Comparison of ENCODE assay signal across 30 cellular contexts in the genomic region with DNA sequence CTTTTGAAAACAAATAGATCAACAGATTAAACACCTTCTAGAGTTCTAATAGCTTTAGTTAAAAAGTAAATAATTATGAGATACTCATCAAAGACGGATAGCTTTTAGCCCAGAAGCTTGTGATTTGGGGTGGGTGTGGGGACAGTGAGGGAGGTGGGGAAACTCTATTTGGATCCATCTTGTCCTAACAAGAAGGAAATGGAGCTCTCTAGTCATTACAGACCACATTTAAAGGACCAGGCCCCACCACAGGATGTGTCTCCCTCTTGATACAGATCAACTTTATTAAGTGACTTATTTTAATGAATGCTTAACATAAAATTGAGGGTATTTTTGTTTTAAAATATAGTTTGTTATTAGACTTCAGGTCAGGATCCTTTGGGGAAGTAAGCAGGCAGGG.
"Had no signal": no experiment of that assay in that cellular context is flagged by ENCODE, and none has a peak within 500 bp of the region (broad histone marks: within the 10 kb centered on the region; RNA-seq: fewer than 3 reads in every experiment).

No MANE protein-coding gene starts in this region.

- H3K36me3 Mint-ChIP-seq: activated naive CD8-positive, alpha-beta T cell; WTC11 had no signal

- DNase-seq: activated CD4-positive, alpha-beta memory T cell treated with anti-CD3 and anti-CD28 coated beads, Interleukin-2, amount 10 ng/mL, durations not matched to agents 7 days and 5 days; activated CD4-positive, alpha-beta T cell treated with anti-CD3 and anti-CD28 coated beads for 1 hour; activated CD4-positive, alpha-beta T cell treated with anti-CD3 and anti-CD28 coated beads for 4 hours; activated CD4-positive, alpha-beta T cell treated with anti-CD3 and anti-CD28 coated beads, Interleukin-2, amount 10 ng/mL, durations not matched to agents 7 days and 5 days; activated CD4-positive, alpha-beta T cell treated with anti-CD3 and anti-CD28 coated beads, Interleukin-2, amount 50 U/mL, for 4 hours; activated CD8-positive, alpha-beta memory T cell treated with anti-CD3 and anti-CD28 coated beads, Interleukin-2, amount 50 U/mL, for 48 hours; activated effector memory CD4-positive, alpha-beta T cell treated with Interleukin-2 at 50 U/mL for 16 hours; activated gamma-delta T cell treated with Interleukin-2 at 50 U/mL for 16 hours; activated naive CD4-positive, alpha-beta T cell treated with anti-CD3 and anti-CD28 coated beads, Interleukin-2, amount 50 U/mL, for 16 hours; activated naive CD4-positive, alpha-beta T cell treated with Interleukin-2 at 50 U/mL for 16 hours; activated T-cell treated with anti-CD3 and anti-CD28 coated beads for 4 hours; activated T-cell treated with anti-CD3 and anti-CD28 coated beads, Interleukin-2, amount 50 U/mL, for 24 hours; amniotic stem cell; anterior cingulate cortex; brain microvascular endothelial cell; dermis blood vessel endothelial cell; effector CD4-positive, alpha-beta T cell; effector memory CD8-positive, alpha-beta T cell; erythroblast; foreskin melanocyte; heart right ventricle had no signal

- H3K4me1 Mint-ChIP-seq: activated CD4-positive, alpha-beta memory T cell treated with anti-CD3 and anti-CD28 coated beads, Interleukin-2, amount 10 ng/mL, durations not matched to agents 7 days and 5 days; activated CD4-positive, alpha-beta T cell treated with anti-CD3 and anti-CD28 coated beads, Interleukin-2, amount 10 ng/mL, durations not matched to agents 7 days and 5 days; activated T-helper 17 cell treated with anti-CD3 and anti-CD28 coated beads, Interleukin-2, amount 50 U/mL, for 72 hours; central memory CD8-positive, alpha-beta T cell had no signal

- H3K4me2 ChIP-seq: hepatocyte had no signal

- H3K4me3 ChIP-seq: coronary artery, esophagus muscularis mucosa, gastroesophageal sphincter, heart right ventricle, hepatocyte had no signal

- H3K27ac ChIP-seq: brain microvascular endothelial cell, coronary artery, esophagus muscularis mucosa, gastroesophageal sphincter, hepatocyte, VCaP had no signal

- H3K9me3 Mint-ChIP-seq: activated CD4-positive, alpha-beta memory T cell treated with anti-CD3 and anti-CD28 coated beads, Interleukin-2, amount 10 ng/mL, durations not matched to agents 7 days and 5 days; activated CD4-positive, alpha-beta T cell treated with anti-CD3 and anti-CD28 coated beads, Interleukin-2, amount 10 ng/mL, durations not matched to agents 7 days and 5 days; activated T-cell treated with anti-CD3 and anti-CD28 coated beads, Interleukin-2, amount 50 U/mL, for 24 hours; activated T-helper 17 cell treated with anti-CD3 and anti-CD28 coated beads, Interleukin-2, amount 50 U/mL, for 72 hours; central memory CD8-positive, alpha-beta T cell; effector memory CD8-positive, alpha-beta T cell; WTC11 had no signal

- H2AFZ ChIP-seq: hepatocyte had no signal

- H3K79me2 ChIP-seq: hepatocyte had no signal

- H3K27me3 ChIP-seq: brain microvascular endothelial cell, esophagus muscularis mucosa, gastroesophageal sphincter, heart right ventricle, hepatocyte had no signal

- H3K27me3 Mint-ChIP-seq: activated CD4-positive, alpha-beta memory T cell treated with anti-CD3 and anti-CD28 coated beads, Interleukin-2, amount 10 ng/mL, durations not matched to agents 7 days and 5 days; activated CD4-positive, alpha-beta T cell treated with anti-CD3 and anti-CD28 coated beads, Interleukin-2, amount 10 ng/mL, durations not matched to agents 7 days and 5 days; activated naive CD8-positive, alpha-beta T cell; activated T-cell treated with anti-CD3 and anti-CD28 coated beads, Interleukin-2, amount 50 U/mL, for 24 hours; activated T-helper 17 cell treated with anti-CD3 and anti-CD28 coated beads, Interleukin-2, amount 50 U/mL, for 72 hours; central memory CD8-positive, alpha-beta T cell; effector memory CD8-positive, alpha-beta T cell had no signal

- H3K36me3 ChIP-seq: brain microvascular endothelial cell, esophagus muscularis mucosa, gastroesophageal sphincter, heart right ventricle had no signal

- ATAC-seq: activated T-helper 17 cell treated with anti-CD3 and anti-CD28 coated beads, Interleukin-2, amount 50 U/mL, for 72 hours; effector memory CD8-positive, alpha-beta T cell; gastroesophageal sphincter; heart right ventricle; WTC11 had no signal

- H3K9me3 ChIP-seq: esophagus muscularis mucosa, gastroesophageal sphincter, heart right ventricle had no signal

- H3K27ac Mint-ChIP-seq: activated CD4-positive, alpha-beta memory T cell treated with anti-CD3 and anti-CD28 coated beads, Interleukin-2, amount 10 ng/mL, durations not matched to agents 7 days and 5 days; activated CD4-positive, alpha-beta T cell treated with anti-CD3 and anti-CD28 coated beads, Interleukin-2, amount 10 ng/mL, durations not matched to agents 7 days and 5 days; activated naive CD8-positive, alpha-beta T cell; activated T-cell treated with anti-CD3 and anti-CD28 coated beads, Interleukin-2, amount 50 U/mL, for 24 hours; activated T-helper 17 cell treated with anti-CD3 and anti-CD28 coated beads, Interleukin-2, amount 50 U/mL, for 72 hours; effector memory CD8-positive, alpha-beta T cell; WTC11 had no signal

- H3K4me3 Mint-ChIP-seq: activated CD4-positive, alpha-beta memory T cell treated with anti-CD3 and anti-CD28 coated beads, Interleukin-2, amount 10 ng/mL, durations not matched to agents 7 days and 5 days; activated CD4-positive, alpha-beta T cell treated with anti-CD3 and anti-CD28 coated beads, Interleukin-2, amount 10 ng/mL, durations not matched to agents 7 days and 5 days; activated naive CD8-positive, alpha-beta T cell; activated T-cell treated with anti-CD3 and anti-CD28 coated beads, Interleukin-2, amount 50 U/mL, for 24 hours; activated T-helper 17 cell treated with anti-CD3 and anti-CD28 coated beads, Interleukin-2, amount 50 U/mL, for 72 hours; central memory CD8-positive, alpha-beta T cell; effector memory CD8-positive, alpha-beta T cell; WTC11 had no signal

- H3K4me1 ChIP-seq: esophagus muscularis mucosa, gastroesophageal sphincter, heart right ventricle had no signal
